In genomic region chr17:10172778-10173177, GRCh38 we compare ENCODE assay signal across 22 cellular contexts.
"Had no signal": no experiment of that assay in that cellular context is flagged by ENCODE, and none has a peak within 500 bp of the region (broad histone marks: within the 10 kb centered on the region; RNA-seq: fewer than 3 reads in every experiment).

No MANE protein-coding gene starts in this region.

- H3K9me3 Mint-ChIP-seq: activated B cell treated with CpG ODN at 0.5 μM for 24 hours had no signal

- H3K36me3 ChIP-seq: colonic mucosa, esophagus muscularis mucosa, right atrium auricular region, upper lobe of left lung had no signal

- H3K27ac Mint-ChIP-seq: activated CD4-positive, alpha-beta T cell treated with anti-CD3 and anti-CD28 coated beads, Interleukin-2, amount 10 ng/mL, durations not matched to agents 24 days and 14 days; activated naive CD8-positive, alpha-beta T cell; nephron progenitor cell; progenitor cell of endocrine pancreas had no signal

- H3K4me3 ChIP-seq: body of pancreas, colonic mucosa, esophagus muscularis mucosa, right atrium auricular region, testis, upper lobe of left lung had no signal

- DNase-seq: activated CD4-positive, alpha-beta T cell treated with anti-CD3 and anti-CD28 coated beads, Interleukin-2, amount 10 ng/mL, durations not matched to agents 24 days and 14 days; activated gamma-delta T cell treated with Interleukin-2 at 50 U/mL for 16 hours; amniotic stem cell; central memory CD4-positive, alpha-beta T cell; colonic mucosa; effector CD4-positive, alpha-beta T cell; hypothalamus; left ventricle myocardium superior; small intestine; stimulated activated CD4-positive, alpha-beta T cell treated with anti-CD3 and anti-CD28 coated beads, Interleukin-4, amount 100 ng/mL, for 4 hours; stimulated activated CD8-positive, alpha-beta memory T cell treated with anti-CD3 and anti-CD28 coated beads, Interleukin-4, amount 100 ng/mL, for 48 hours; stimulated activated naive CD8-positive, alpha-beta T cell treated with anti-CD3 and anti-CD28 coated beads, Interleukin-15, Interleukin-2, amounts not matched to agents 100 U/mL and 50 U/mL, for 24 hours; testis had no signal

- H3K27me3 Mint-ChIP-seq: activated B cell treated with CpG ODN at 0.5 μM for 24 hours had no signal

- H3K4me1 ChIP-seq: body of pancreas, colonic mucosa, testis had no signal

- H3K27ac ChIP-seq: colonic mucosa, testis had no signal

- H3K27me3 ChIP-seq: body of pancreas, colonic mucosa, right atrium auricular region, testis, upper lobe of left lung had no signal

- H3K36me3 Mint-ChIP-seq: activated naive CD8-positive, alpha-beta T cell; memory B cell had no signal

- H3K9me3 ChIP-seq: body of pancreas, colonic mucosa, esophagus muscularis mucosa, right atrium auricular region, testis had no signal

- ATAC-seq: body of pancreas had no signal

- H3K4me3 Mint-ChIP-seq: activated CD4-positive, alpha-beta T cell treated with anti-CD3 and anti-CD28 coated beads, Interleukin-2, amount 10 ng/mL, durations not matched to agents 24 days and 14 days had no signal
